Comparison of ENCODE assay signal across 1 cellular context in the genomic region with DNA sequence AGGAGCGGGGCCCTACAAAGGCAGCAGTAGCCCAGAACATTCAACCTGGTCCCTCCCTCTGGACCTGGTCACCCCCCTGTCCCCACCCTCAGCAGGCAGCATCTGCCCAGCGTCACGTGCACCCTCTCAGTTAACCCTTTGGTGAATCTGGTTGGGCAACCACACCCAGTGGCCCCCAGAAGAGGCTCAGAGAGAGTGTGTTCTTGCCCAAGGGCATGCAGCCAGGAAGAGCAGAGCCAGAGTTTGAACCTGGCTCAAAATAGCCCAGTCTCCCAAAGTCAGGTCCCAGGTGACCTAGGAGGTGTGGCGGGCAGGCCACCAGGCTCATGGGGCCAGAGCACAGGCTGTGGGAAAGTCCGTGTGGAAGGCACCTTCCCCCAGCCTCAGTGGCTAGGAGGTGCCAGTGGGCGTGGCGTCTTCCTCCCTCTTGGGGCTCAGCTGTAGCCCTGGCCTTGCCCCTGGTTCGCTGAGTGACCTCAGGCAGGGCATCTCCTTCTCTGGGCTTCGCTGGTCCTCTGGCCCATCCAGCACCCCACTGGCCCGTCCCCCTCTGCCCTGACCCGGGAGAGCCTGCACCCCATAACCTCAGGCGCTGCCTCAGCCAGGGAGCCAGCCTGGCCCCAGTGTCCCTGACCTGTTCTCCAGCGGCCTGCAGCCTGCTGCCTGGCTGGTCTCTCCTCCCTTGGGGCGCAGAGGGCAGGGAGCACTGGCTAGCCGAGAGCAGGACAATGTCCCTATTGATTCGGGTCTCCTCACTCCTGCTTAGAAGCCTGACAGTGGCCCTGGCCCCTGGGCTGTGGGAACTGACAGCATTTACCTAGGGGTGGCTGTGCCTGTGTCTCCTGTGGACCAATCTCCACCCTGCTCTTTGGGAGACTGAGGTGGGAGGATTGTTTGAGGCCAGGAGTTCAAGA.
TF ChIP-seq lines count a peak whose summit lies in the region.

No MANE protein-coding gene starts in this region.

TF ChIP-seq in H1, 55 proteins besides CTCF, POLR2A, EP300 and RAD21:
- TF ChIP-seq SP2 (IDR thresholded peaks at IDR 0.05; ENCODE audit: low read length), result no peak
- no peak for TF ChIP-seq TEAD4 (IDR thresholded peaks at IDR 0.05; ENCODE audit: low read depth, low read length)
- TF ChIP-seq BRCA1 (IDR thresholded peaks at IDR 0.05; ENCODE audit: low read depth, low read length), result no peak
- no peak for TF ChIP-seq SUZ12 (IDR thresholded peaks at IDR 0.05; ENCODE audit: low read length)
- TF ChIP-seq, protein P1, sequence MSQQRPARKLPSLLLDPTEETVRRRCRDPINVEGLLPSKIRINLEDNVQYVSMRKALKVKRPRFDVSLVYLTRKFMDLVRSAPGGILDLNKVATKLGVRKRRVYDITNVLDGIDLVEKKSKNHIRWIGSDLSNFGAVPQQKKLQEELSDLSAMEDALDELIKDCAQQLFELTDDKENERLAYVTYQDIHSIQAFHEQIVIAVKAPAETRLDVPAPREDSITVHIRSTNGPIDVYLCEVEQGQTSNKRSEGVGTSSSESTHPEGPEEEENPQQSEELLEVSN (IDR thresholded peaks at IDR 0.05), result no peak
- TF ChIP-seq RXRA (IDR thresholded peaks at IDR 0.05; ENCODE audit: insufficient read depth, low read depth, low read length), result no peak
- TF ChIP-seq JUN (IDR thresholded peaks at IDR 0.05; ENCODE audit: low read depth, low read length), result no peak
- TF ChIP-seq EZH2 (IDR thresholded peaks at IDR 0.05; ENCODE audit: low read depth, low read length, severe bottlenecking), result no peak
- TF ChIP-seq FOSL1 (IDR thresholded peaks at IDR 0.05; ENCODE audit: insufficient read depth, low read depth, low read length), result no peak
- no peak for TF ChIP-seq ZNF274 (IDR thresholded peaks at IDR 0.05; ENCODE audit: borderline replicate concordance, extremely low read depth, low read length)
- no peak for TF ChIP-seq GABPA (IDR thresholded peaks at IDR 0.05; ENCODE audit: borderline replicate concordance, insufficient read depth, low read length)
- no peak for TF ChIP-seq SIX5 (IDR thresholded peaks at IDR 0.05; ENCODE audit: low read depth, low read length)
- no peak for TF ChIP-seq KDM5A (IDR thresholded peaks at IDR 0.05; ENCODE audit: low read length)
- TF ChIP-seq HDAC2 (IDR thresholded peaks at IDR 0.05; ENCODE audit: borderline replicate concordance in 1 of 2, low read depth in 2 of 2, low read length in 2 of 2), result no peak
- no peak for TF ChIP-seq CHD2 (IDR thresholded peaks at IDR 0.05; ENCODE audit: low read length)
- TF ChIP-seq CBX8 (IDR thresholded peaks at IDR 0.05; ENCODE audit: borderline replicate concordance, low read depth, low read length), result no peak
- no peak for TF ChIP-seq HDAC6 (IDR thresholded peaks at IDR 0.05; ENCODE audit: low read depth, low read length)
